28 cellular contexts compared by ENCODE assay signal in the genomic region with DNA sequence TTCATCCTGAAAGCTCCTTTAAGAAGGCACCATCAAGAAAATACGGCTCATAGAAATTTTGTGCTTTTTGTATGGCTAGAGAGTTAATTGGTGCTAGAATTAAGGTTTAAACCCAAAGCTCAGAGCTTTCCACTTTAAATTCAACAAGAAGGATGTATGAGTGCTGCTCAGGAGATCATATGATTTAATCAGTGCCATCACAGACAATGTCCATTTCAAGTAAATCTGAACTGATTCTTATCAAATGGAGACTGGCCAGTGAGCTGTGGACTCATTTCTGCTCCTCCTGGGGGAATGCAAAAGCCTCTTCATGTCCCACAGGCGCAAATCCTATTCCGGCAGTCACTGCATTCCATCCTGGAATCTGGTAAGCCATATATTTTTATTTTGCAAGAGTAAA.
"Had no signal": no experiment of that assay in that cellular context is flagged by ENCODE, and none has a peak within 500 bp of the region (broad histone marks: within the 10 kb centered on the region; RNA-seq: fewer than 3 reads in every experiment).

No MANE protein-coding gene starts in this region.

- H3K4me1 Mint-ChIP-seq: activated CD4-positive, alpha-beta T cell treated with anti-CD3 and anti-CD28 coated beads, Interleukin-2, amount 10 ng/mL, durations not matched to agents 24 days and 14 days; activated naive CD8-positive, alpha-beta T cell treated with anti-CD3 and anti-CD28 coated beads for 36 hours; activated T-helper 17 cell treated with anti-CD3 and anti-CD28 coated beads, Interleukin-2, amount 50 U/mL, for 72 hours had no signal

- H3K36me3 ChIP-seq: SJSA1 had no signal

- H3K4me3 ChIP-seq: SJSA1 had no signal

- H3K36me3 Mint-ChIP-seq: activated naive CD8-positive, alpha-beta T cell treated with anti-CD3 and anti-CD28 coated beads for 36 hours had no signal

- H3K27ac Mint-ChIP-seq: activated CD4-positive, alpha-beta T cell treated with anti-CD3 and anti-CD28 coated beads, Interleukin-2, amount 10 ng/mL, durations not matched to agents 24 days and 14 days; activated CD8-positive, alpha-beta T cell treated with anti-CD3 and anti-CD28 coated beads for 36 hours; activated naive CD8-positive, alpha-beta T cell treated with anti-CD3 and anti-CD28 coated beads for 36 hours; activated T-cell treated with anti-CD3 and anti-CD28 coated beads, Interleukin-2, amount 50 U/mL, for 72 hours; activated T-helper 17 cell treated with anti-CD3 and anti-CD28 coated beads, Interleukin-2, amount 50 U/mL, for 72 hours; T-helper 1 cell treated with Interleukin-12 subunit alpha and Interleukin-12 subunit beta and Interleukin-4 antibody, amounts not matched to agents 30 μg/mL and 1 μg/mL, for 36 hours; T-helper 2 cell treated with Interferon-gamma antibody and Interleukin-4, amounts not matched to agents 5 μg/mL and 100 μg/mL, for 36 hours had no signal

- H3K4me3 Mint-ChIP-seq: activated CD4-positive, alpha-beta T cell treated with anti-CD3 and anti-CD28 coated beads, Interleukin-2, amount 10 ng/mL, durations not matched to agents 24 days and 14 days; activated CD8-positive, alpha-beta T cell treated with anti-CD3 and anti-CD28 coated beads for 36 hours; activated naive CD8-positive, alpha-beta T cell treated with anti-CD3 and anti-CD28 coated beads for 36 hours; activated T-cell treated with anti-CD3 and anti-CD28 coated beads, Interleukin-2, amount 50 U/mL, for 72 hours; activated T-helper 17 cell treated with anti-CD3 and anti-CD28 coated beads, Interleukin-2, amount 50 U/mL, for 72 hours; T-helper 1 cell treated with Interleukin-12 subunit alpha and Interleukin-12 subunit beta and Interleukin-4 antibody, amounts not matched to agents 30 μg/mL and 1 μg/mL, for 36 hours; T-helper 2 cell treated with Interferon-gamma antibody and Interleukin-4, amounts not matched to agents 5 μg/mL and 100 μg/mL, for 36 hours had no signal

- H3K9me3 ChIP-seq: SJSA1 had no signal

- H3K27ac ChIP-seq: brain microvascular endothelial cell, KMS-11, SJSA1 had no signal

- H3K27me3 ChIP-seq: brain microvascular endothelial cell, SJSA1 had no signal

- H3K27me3 Mint-ChIP-seq: activated CD4-positive, alpha-beta T cell treated with anti-CD3 and anti-CD28 coated beads, Interleukin-2, amount 10 ng/mL, durations not matched to agents 24 days and 14 days; activated CD8-positive, alpha-beta T cell treated with anti-CD3 and anti-CD28 coated beads for 36 hours; activated naive CD8-positive, alpha-beta T cell treated with anti-CD3 and anti-CD28 coated beads for 36 hours; activated T-helper 17 cell treated with anti-CD3 and anti-CD28 coated beads, Interleukin-2, amount 50 U/mL, for 72 hours had no signal

- DNase-seq: activated CD4-positive, alpha-beta T cell treated with anti-CD3 and anti-CD28 coated beads, Interleukin-2, amount 10 ng/mL, durations not matched to agents 24 days and 14 days; activated CD4-positive, alpha-beta T cell treated with anti-CD3 and anti-CD28 coated beads, Interleukin-2, amount 50 U/mL, for 4 hours; activated CD8-positive, alpha-beta T cell treated with anti-CD3 and anti-CD28 coated beads for 36 hours; activated effector memory CD4-positive, alpha-beta T cell treated with anti-CD3 and anti-CD28 coated beads, Interleukin-2, amount 50 U/mL, for 16 hours; activated naive CD4-positive, alpha-beta T cell; activated naive CD4-positive, alpha-beta T cell treated with anti-CD3 and anti-CD28 coated beads, Interleukin-2, amount 50 U/mL, for 16 hours; activated naive CD8-positive, alpha-beta T cell treated with anti-CD3 and anti-CD28 coated beads for 36 hours; activated T-cell treated with anti-CD3 and anti-CD28 coated beads, Interleukin-2, amount 50 U/mL, for 1 hour; activated T-cell treated with anti-CD3 and anti-CD28 coated beads, Interleukin-2, amount 50 U/mL, for 72 hours; amniotic stem cell; aorta; brain microvascular endothelial cell; central memory CD4-positive, alpha-beta T cell; MM.1S; MV-4-11; NCI-H1436 treated with DMSO at 0.1 percent for 48 hours; NCI-H1694 treated with DMSO at 0.1 percent for 48 hours; NCI-H2029; NCI-H510A treated with DMSO at 0.1 percent for 48 hours; NCI-H69; NCI-H82; RPMI8226; SHP77 treated with DMSO at 0.1 percent for 48 hours had no signal

- H3K4me2 ChIP-seq: KMS-11 had no signal

- H3K9me3 Mint-ChIP-seq: activated CD4-positive, alpha-beta T cell treated with anti-CD3 and anti-CD28 coated beads, Interleukin-2, amount 10 ng/mL, durations not matched to agents 24 days and 14 days; activated CD8-positive, alpha-beta T cell treated with anti-CD3 and anti-CD28 coated beads for 36 hours; activated naive CD8-positive, alpha-beta T cell treated with anti-CD3 and anti-CD28 coated beads for 36 hours; T-helper 1 cell treated with Interleukin-12 subunit alpha and Interleukin-12 subunit beta and Interleukin-4 antibody, amounts not matched to agents 30 μg/mL and 1 μg/mL, for 36 hours; T-helper 2 cell treated with Interferon-gamma antibody and Interleukin-4, amounts not matched to agents 5 μg/mL and 100 μg/mL, for 36 hours had no signal
